27 cellular contexts compared by ENCODE assay signal in genomic region chrX:81857192-81857591, GRCh38.
"Had no signal": no experiment of that assay in that cellular context is flagged by ENCODE, and none has a peak within 500 bp of the region (broad histone marks: within the 10 kb centered on the region; RNA-seq: fewer than 3 reads in every experiment).

No MANE protein-coding gene starts in this region.

- H3K27ac ChIP-seq: SJSA1, SK-N-MC had no signal

- FAIRE-seq: HepG2, RCC 7860 had no signal

- H3K27me3 ChIP-seq: MG63, SJSA1 had no signal

- H3K36me3 ChIP-seq: MG63, SJSA1 had no signal

- H3K4me3 ChIP-seq: MG63, SJSA1, SK-N-MC had no signal

- ATAC-seq: HepG2, T-helper 17 cell had no signal

- H3K4me1 ChIP-seq: SJSA1 had no signal

- DNase-seq: IMR-90; Karpas-422; KG1; MG63; NCI-H1092 treated with DMSO at 0.1 percent for 48 hours; NCI-H1436; NCI-H187; NCI-H2029; NCI-H2081 treated with DMSO at 0.1 percent for 48 hours; NCI-H2171; NCI-H226; NCI-H446; NCI-H510A; NCI-H524 treated with DMSO at 0.1 percent for 48 hours; NCI-H69; NCI-H774; NK-92 treated with Interleukin-12 subunit alpha and Interleukin-12 subunit beta, amount 100 ng/mL, for 24 hours; Right ventricle myocardium superior; RPMI8226; SIG-M5; SW 1271; T-helper 1 cell; T-helper 17 cell had no signal

- H3K9me3 ChIP-seq: MG63, SJSA1 had no signal
